In genomic region chr6:39362487-39362865, GRCh38 we compare ENCODE assay signal across 1 cellular context.
TF ChIP-seq lines count a peak whose summit lies in the region.

No MANE protein-coding gene starts in this region.

TF ChIP-seq in K562, 482 proteins besides CTCF, POLR2A, EP300 and RAD21:
- no peak for TF ChIP-seq NFE2L1 (tag; IDR thresholded peaks at IDR 0.05; ENCODE audit: borderline replicate concordance, low read depth)
- TF ChIP-seq ESRRA (IDR thresholded peaks at IDR 0.05; ENCODE audit: borderline replicate concordance, low read depth): 0 out of 2 replicates have a peak, but pooled peaks have one; percentile 9
- no peak for TF ChIP-seq ZNF384 (IDR thresholded peaks at IDR 0.05; ENCODE audit: low read depth, low read length)
